Comparison of ENCODE assay signal across 8 cellular contexts in genomic region chr16:10738231-10739077, GRCh38. TPM values are rescaled to one million over a fixed set of nuclear protein-coding genes. Genes with fewer than 3 reads are reported as not detected.
DNase-seq lines count a peak whose midpoint lies in the region; ATAC-seq and TF ChIP-seq lines count a peak whose summit lies in the region.

No MANE protein-coding gene starts in this region.

- peaks cover 15% of the 10 kb centered on the region for H3K4me1 Mint-ChIP-seq in activated T-helper 17 cell treated with anti-CD3 and anti-CD28 coated beads, Interleukin-2, amount 50 U/mL, for 72 hours
- H3K4me1 Mint-ChIP-seq in T-cell, result peaks cover 17 to 31% (median 17%) of the 10 kb centered on the region in 3 donors

- peak overlapping the region; percentile 84 for H3K27ac Mint-ChIP-seq in activated T-helper 17 cell treated with anti-CD3 and anti-CD28 coated beads, Interleukin-2, amount 50 U/mL, for 72 hours
- peak overlapping the region in 1 of 2 donors; percentile 28 for H3K27ac Mint-ChIP-seq in T-cell

- H3K4me3 ChIP-seq in gastrocnemius medialis, result no peak overlapping the region

- peak overlapping the region; percentile 84 to 95 (median 88) for H3K27ac ChIP-seq in gastrocnemius medialis

- H3K36me3 ChIP-seq in gastrocnemius medialis, result no peaks in the 10 kb centered on the region

- in situ Hi-C loops in gastrocnemius medialis (cut with MboI; ENCODE audit: low sequenced_read_pairs in 4 of 4), result loop anchor here (5.0 to 10.0 kb wide), 3 partner anchors 216 to 484 kb away; no protein-coding TSS in a partner anchor

- no peak for DNase-seq in HEK293T (ENCODE audit: extremely low spot score)
- peak; percentile 34 for DNase-seq in NAMALWA (ENCODE audit: low spot score)
- DNase-seq in globus pallidus (ENCODE audit: low spot score), result peak; percentile 89
- DNase-seq in gastrocnemius medialis, result peak; percentile 79 to 97
- DNase-seq in T-cell, result no peak
- DNase-seq in mucosa of gallbladder (ENCODE audit: low spot score), result no peak

- H3K4me3 Mint-ChIP-seq in activated T-helper 17 cell treated with anti-CD3 and anti-CD28 coated beads, Interleukin-2, amount 50 U/mL, for 72 hours, result peak overlapping the region; percentile 55
- no peak overlapping the region for H3K4me3 Mint-ChIP-seq in T-cell

- intact Hi-C loops in gastrocnemius medialis (cut with DNase I; ENCODE audit: low total_unique reads), result loop anchor here (2.0 kb wide), 2 partner anchors 162 to 182 kb away; no protein-coding TSS in a partner anchor

- ATAC-seq in GM18520 (IDR thresholded peaks at IDR 0.05; ENCODE audit: unreplicated experiment), result peak; percentile 74
- peak; percentile 85 for ATAC-seq in activated T-helper 17 cell treated with anti-CD3 and anti-CD28 coated beads, Interleukin-2, amount 50 U/mL, for 72 hours (replicated peaks)
- peak; percentile 92 to 94 for ATAC-seq in gastrocnemius medialis
- no peak for ATAC-seq in T-cell (replicated peaks in 1 of 4)

- H3K4me1 ChIP-seq in gastrocnemius medialis, result peaks cover 22 to 30% of the 10 kb centered on the region in 2 donors

- no peaks in the 10 kb centered on the region for H3K9me3 Mint-ChIP-seq in activated T-helper 17 cell treated with anti-CD3 and anti-CD28 coated beads, Interleukin-2, amount 50 U/mL, for 72 hours
- peaks cover 0 to under 1% (median 0%) of the 10 kb centered on the region in 3 donors for H3K9me3 Mint-ChIP-seq in T-cell

- CTCF ChIA-PET in HEK293T (lab: Yijun Ruan, JAX), result interaction anchor here (1.8 to 2.2 kb wide), 2 partner anchors 217 to 224 kb away, joined by 8 to 21 read pairs; no protein-coding TSS in a partner anchor
- CTCF ChIA-PET in T-cell (lab: Charles Lee), result interaction anchor here (0.7 to 3.8 kb wide), 6 partner anchors 9 to 762 kb away, joined by 3 to 56 read pairs (median 6); no protein-coding TSS in a partner anchor

- TF ChIP-seq POLR2A in gastrocnemius medialis (IDR thresholded peaks at IDR 0.05), result no peak

- no peak for TF ChIP-seq CTCF in gastrocnemius medialis (IDR thresholded peaks at IDR 0.05 in 4 of 5, conservative IDR thresholded peaks at IDR 0.05 in 1 of 5)

- H3K27me3 ChIP-seq in gastrocnemius medialis, result no peaks in the 10 kb centered on the region

- no peaks in the 10 kb centered on the region for H3K9me3 ChIP-seq in gastrocnemius medialis

- peaks cover 1% of the 10 kb centered on the region for H3K36me3 Mint-ChIP-seq in activated T-helper 17 cell treated with anti-CD3 and anti-CD28 coated beads, Interleukin-2, amount 50 U/mL, for 72 hours (ENCODE audit: low read depth)
- no peaks in the 10 kb centered on the region for H3K36me3 Mint-ChIP-seq in T-cell

- no peaks in the 10 kb centered on the region for H3K27me3 Mint-ChIP-seq in activated T-helper 17 cell treated with anti-CD3 and anti-CD28 coated beads, Interleukin-2, amount 50 U/mL, for 72 hours
- no peaks in the 10 kb centered on the region for H3K27me3 Mint-ChIP-seq in T-cell

- POLR2A ChIA-PET in HEK293T (lab: Yijun Ruan, JAX) (no interaction called here), T-cell (lab: Charles Lee) (interaction anchor here in 1 of 2 donors (0.6 kb wide), 1 partner anchor 349 kb away, joined by 4 read pairs; no protein-coding TSS in a partner anchor)

TF ChIP-seq in HEK293T, 16 proteins besides CTCF, POLR2A, EP300 and RAD21:
- TF ChIP-seq LEF1 (IDR thresholded peaks at IDR 0.05; ENCODE audit: borderline replicate concordance) (no peak), PKNOX1 (IDR thresholded peaks at IDR 0.05) (peak; percentile 89), ZNF384 (IDR thresholded peaks at IDR 0.05) (peak; percentile 95), FOXM1 (IDR thresholded peaks at IDR 0.05; ENCODE audit: borderline replicate concordance) (no peak), L3MBTL2 (conservative IDR thresholded peaks at IDR 0.05) (no peak), SUZ12 (IDR thresholded peaks at IDR 0.05) (no peak), ARNT (IDR thresholded peaks at IDR 0.05) (no peak), BHLHE40 (IDR thresholded peaks at IDR 0.05; ENCODE audit: borderline replicate concordance) (no peak)
TF ChIP-seq in HEK293T: peak in this region for 2.

RNA-seq across cellular contexts. Expression of gene NUBP1, which starts 5.2 kb away (rescaled TPM):
- 10 to 100 TPM; 32.9 to 46.6 TPM for total RNA-seq in activated T-helper 17 cell treated with anti-CD3 and anti-CD28 coated beads, Interleukin-2, amount 50 U/mL, for 72 hours
- total RNA-seq in gastrocnemius medialis (10 to 100 TPM; 19.2 to 38.5 (median 26.9) TPM), T-cell (10 to 100 TPM; 17.5 to 29.4 (median 25.9) TPM), mucosa of gallbladder (27.2 TPM)

RNA-seq across cellular contexts. Expression of gene TEKT5, which starts 43.7 kb away (rescaled TPM):
- total RNA-seq in activated T-helper 17 cell treated with anti-CD3 and anti-CD28 coated beads, Interleukin-2, amount 50 U/mL, for 72 hours, result 1 to 10 TPM in 1 of 2 donors, under 1 TPM in 1; 0.19 to 2.4 TPM
- total RNA-seq in gastrocnemius medialis, result not detected
- not detected for total RNA-seq in T-cell
- not detected for total RNA-seq in mucosa of gallbladder

Comparison
In these comparisons a context has a peak if more than half of its experiments do, and no peak if none do; other contexts are left out.
1. ATAC-seq: peak in GM18520 (single experiment), activated T-helper 17 cell treated with anti-CD3 and anti-CD28 coated beads, Interleukin-2, amount 50 U/mL, for 72 hours (single experiment) and gastrocnemius medialis (2 of 2); none in T-cell (0 of 4).
2. DNase-seq: peak in NAMALWA (single experiment), globus pallidus (single experiment) and gastrocnemius medialis (2 of 2); none in HEK293T (single experiment), T-cell (0 of 34) and mucosa of gallbladder (single experiment).